In the genomic region with DNA sequence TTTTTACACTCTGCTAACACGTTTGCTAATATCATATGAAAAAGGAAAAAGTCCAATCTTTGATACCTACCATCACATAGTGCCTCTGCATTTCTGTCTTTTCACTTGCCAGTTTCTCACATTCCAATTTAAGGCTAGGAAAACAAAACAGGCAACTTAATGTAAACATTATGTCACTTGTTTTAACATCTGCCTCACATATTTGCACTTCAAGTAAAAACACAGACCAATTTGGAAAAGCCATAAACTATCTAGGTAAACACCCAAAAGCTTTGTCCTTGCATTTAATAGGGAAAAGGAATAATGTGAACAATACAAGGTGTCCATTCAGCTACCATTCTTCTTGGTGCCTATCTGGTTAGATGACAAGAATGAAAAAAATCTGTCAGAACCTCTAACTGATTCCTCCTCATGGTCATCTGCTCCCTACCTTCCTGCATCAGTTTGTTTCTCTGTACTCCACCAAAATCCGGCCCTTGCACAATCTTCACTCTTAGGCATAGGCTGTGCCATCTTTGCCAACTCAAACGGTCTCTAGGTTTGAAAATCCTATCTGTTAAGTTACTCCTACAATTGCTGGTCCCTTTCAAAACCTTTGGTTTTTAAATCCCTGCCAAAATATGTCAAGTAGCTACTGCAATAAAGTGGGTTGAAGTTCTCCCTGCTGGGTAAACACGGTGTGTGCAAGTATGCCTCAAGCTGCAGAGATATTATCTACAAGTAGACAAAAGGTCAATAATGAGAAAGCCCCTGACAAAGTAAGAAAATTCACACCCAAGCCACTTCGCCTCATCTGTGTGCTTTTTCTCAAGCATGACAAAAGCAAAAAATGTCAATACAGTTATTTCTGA, we compare ENCODE assay signal across 1 cellular context.
A peak's percentile ranks its signal among the peaks of the same experiment; 100 is the strongest.
TF ChIP-seq lines count a peak whose summit lies in the region.

No MANE protein-coding gene starts in this region.

TF ChIP-seq in HepG2, 621 proteins besides CTCF, POLR2A, EP300 and RAD21 (continued from another document and continues in another):
- TF ChIP-seq, protein P1, sequence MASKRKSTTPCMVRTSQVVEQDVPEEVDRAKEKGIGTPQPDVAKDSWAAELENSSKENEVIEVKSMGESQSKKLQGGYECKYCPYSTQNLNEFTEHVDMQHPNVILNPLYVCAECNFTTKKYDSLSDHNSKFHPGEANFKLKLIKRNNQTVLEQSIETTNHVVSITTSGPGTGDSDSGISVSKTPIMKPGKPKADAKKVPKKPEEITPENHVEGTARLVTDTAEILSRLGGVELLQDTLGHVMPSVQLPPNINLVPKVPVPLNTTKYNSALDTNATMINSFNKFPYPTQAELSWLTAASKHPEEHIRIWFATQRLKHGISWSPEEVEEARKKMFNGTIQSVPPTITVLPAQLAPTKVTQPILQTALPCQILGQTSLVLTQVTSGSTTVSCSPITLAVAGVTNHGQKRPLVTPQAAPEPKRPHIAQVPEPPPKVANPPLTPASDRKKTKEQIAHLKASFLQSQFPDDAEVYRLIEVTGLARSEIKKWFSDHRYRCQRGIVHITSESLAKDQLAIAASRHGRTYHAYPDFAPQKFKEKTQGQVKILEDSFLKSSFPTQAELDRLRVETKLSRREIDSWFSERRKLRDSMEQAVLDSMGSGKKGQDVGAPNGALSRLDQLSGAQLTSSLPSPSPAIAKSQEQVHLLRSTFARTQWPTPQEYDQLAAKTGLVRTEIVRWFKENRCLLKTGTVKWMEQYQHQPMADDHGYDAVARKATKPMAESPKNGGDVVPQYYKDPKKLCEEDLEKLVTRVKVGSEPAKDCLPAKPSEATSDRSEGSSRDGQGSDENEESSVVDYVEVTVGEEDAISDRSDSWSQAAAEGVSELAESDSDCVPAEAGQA (IDR thresholded peaks at IDR 0.05; ENCODE audit: low read depth) = no peak
- TF ChIP-seq, protein P1 (CRISPR knock-in tag; IDR thresholded peaks at IDR 0.05; ENCODE audit: borderline replicate concordance) = no peak
- TF ChIP-seq ZNF496 (CRISPR knock-in tag; IDR thresholded peaks at IDR 0.05; ENCODE audit: insufficient replicate concordance) = no peak
- no peak for TF ChIP-seq HIVEP1 (CRISPR knock-in tag; IDR thresholded peaks at IDR 0.05)
- TF ChIP-seq, protein P2, sequence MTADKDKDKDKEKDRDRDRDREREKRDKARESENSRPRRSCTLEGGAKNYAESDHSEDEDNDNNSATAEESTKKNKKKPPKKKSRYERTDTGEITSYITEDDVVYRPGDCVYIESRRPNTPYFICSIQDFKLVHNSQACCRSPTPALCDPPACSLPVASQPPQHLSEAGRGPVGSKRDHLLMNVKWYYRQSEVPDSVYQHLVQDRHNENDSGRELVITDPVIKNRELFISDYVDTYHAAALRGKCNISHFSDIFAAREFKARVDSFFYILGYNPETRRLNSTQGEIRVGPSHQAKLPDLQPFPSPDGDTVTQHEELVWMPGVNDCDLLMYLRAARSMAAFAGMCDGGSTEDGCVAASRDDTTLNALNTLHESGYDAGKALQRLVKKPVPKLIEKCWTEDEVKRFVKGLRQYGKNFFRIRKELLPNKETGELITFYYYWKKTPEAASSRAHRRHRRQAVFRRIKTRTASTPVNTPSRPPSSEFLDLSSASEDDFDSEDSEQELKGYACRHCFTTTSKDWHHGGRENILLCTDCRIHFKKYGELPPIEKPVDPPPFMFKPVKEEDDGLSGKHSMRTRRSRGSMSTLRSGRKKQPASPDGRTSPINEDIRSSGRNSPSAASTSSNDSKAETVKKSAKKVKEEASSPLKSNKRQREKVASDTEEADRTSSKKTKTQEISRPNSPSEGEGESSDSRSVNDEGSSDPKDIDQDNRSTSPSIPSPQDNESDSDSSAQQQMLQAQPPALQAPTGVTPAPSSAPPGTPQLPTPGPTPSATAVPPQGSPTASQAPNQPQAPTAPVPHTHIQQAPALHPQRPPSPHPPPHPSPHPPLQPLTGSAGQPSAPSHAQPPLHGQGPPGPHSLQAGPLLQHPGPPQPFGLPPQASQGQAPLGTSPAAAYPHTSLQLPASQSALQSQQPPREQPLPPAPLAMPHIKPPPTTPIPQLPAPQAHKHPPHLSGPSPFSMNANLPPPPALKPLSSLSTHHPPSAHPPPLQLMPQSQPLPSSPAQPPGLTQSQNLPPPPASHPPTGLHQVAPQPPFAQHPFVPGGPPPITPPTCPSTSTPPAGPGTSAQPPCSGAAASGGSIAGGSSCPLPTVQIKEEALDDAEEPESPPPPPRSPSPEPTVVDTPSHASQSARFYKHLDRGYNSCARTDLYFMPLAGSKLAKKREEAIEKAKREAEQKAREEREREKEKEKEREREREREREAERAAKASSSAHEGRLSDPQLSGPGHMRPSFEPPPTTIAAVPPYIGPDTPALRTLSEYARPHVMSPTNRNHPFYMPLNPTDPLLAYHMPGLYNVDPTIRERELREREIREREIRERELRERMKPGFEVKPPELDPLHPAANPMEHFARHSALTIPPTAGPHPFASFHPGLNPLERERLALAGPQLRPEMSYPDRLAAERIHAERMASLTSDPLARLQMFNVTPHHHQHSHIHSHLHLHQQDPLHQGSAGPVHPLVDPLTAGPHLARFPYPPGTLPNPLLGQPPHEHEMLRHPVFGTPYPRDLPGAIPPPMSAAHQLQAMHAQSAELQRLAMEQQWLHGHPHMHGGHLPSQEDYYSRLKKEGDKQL (CRISPR knock-in tag; IDR thresholded peaks at IDR 0.05; ENCODE audit: low read depth) = peak; percentile 38; the same call in 1 of the 2 replicates
- no peak for TF ChIP-seq ZNF234 (CRISPR knock-in tag; conservative IDR thresholded peaks at IDR 0.05)
- TF ChIP-seq, protein P3, sequence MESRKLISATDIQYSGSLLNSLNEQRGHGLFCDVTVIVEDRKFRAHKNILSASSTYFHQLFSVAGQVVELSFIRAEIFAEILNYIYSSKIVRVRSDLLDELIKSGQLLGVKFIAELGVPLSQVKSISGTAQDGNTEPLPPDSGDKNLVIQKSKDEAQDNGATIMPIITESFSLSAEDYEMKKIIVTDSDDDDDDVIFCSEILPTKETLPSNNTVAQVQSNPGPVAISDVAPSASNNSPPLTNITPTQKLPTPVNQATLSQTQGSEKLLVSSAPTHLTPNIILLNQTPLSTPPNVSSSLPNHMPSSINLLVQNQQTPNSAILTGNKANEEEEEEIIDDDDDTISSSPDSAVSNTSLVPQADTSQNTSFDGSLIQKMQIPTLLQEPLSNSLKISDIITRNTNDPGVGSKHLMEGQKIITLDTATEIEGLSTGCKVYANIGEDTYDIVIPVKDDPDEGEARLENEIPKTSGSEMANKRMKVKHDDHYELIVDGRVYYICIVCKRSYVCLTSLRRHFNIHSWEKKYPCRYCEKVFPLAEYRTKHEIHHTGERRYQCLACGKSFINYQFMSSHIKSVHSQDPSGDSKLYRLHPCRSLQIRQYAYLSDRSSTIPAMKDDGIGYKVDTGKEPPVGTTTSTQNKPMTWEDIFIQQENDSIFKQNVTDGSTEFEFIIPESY (CRISPR knock-in tag; IDR thresholded peaks at IDR 0.05) = no peak
- 0 out of 2 replicates have a peak, but pooled peaks have one; percentile 17 for TF ChIP-seq SMYD3 (CRISPR knock-in tag; IDR thresholded peaks at IDR 0.05)
- TF ChIP-seq PAF1 (CRISPR knock-in tag; IDR thresholded peaks at IDR 0.05) = no peak
- TF ChIP-seq HNF4G (IDR thresholded peaks at IDR 0.05; ENCODE audit: borderline replicate concordance, low read depth, low read length) = peak; percentile 42; the same call in 1 of the 2 replicates
- no peak for TF ChIP-seq HNF4G (CRISPR knock-in tag; IDR thresholded peaks at IDR 0.05; ENCODE audit: borderline replicate concordance, low read depth)
- no peak for TF ChIP-seq NCOR1 (IDR thresholded peaks at IDR 0.05; ENCODE audit: borderline replicate concordance, low read length)
- TF ChIP-seq, protein P4, sequence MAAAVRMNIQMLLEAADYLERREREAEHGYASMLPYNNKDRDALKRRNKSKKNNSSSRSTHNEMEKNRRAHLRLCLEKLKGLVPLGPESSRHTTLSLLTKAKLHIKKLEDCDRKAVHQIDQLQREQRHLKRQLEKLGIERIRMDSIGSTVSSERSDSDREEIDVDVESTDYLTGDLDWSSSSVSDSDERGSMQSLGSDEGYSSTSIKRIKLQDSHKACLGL (CRISPR knock-in tag; IDR thresholded peaks at IDR 0.05) = no peak
- TF ChIP-seq THYN1 (CRISPR knock-in tag; IDR thresholded peaks at IDR 0.05; ENCODE audit: borderline replicate concordance, low read depth) = no peak
- TF ChIP-seq, protein P5, sequence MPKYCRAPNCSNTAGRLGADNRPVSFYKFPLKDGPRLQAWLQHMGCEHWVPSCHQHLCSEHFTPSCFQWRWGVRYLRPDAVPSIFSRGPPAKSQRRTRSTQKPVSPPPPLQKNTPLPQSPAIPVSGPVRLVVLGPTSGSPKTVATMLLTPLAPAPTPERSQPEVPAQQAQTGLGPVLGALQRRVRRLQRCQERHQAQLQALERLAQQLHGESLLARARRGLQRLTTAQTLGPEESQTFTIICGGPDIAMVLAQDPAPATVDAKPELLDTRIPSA (CRISPR knock-in tag; IDR thresholded peaks at IDR 0.05; ENCODE audit: borderline replicate concordance) = no peak
- no peak for TF ChIP-seq U2AF2 (IDR thresholded peaks at IDR 0.05; ENCODE audit: low read depth, low read length)
- TF ChIP-seq TEAD2 (CRISPR knock-in tag; IDR thresholded peaks at IDR 0.05) = no peak
- TF ChIP-seq, protein P6, sequence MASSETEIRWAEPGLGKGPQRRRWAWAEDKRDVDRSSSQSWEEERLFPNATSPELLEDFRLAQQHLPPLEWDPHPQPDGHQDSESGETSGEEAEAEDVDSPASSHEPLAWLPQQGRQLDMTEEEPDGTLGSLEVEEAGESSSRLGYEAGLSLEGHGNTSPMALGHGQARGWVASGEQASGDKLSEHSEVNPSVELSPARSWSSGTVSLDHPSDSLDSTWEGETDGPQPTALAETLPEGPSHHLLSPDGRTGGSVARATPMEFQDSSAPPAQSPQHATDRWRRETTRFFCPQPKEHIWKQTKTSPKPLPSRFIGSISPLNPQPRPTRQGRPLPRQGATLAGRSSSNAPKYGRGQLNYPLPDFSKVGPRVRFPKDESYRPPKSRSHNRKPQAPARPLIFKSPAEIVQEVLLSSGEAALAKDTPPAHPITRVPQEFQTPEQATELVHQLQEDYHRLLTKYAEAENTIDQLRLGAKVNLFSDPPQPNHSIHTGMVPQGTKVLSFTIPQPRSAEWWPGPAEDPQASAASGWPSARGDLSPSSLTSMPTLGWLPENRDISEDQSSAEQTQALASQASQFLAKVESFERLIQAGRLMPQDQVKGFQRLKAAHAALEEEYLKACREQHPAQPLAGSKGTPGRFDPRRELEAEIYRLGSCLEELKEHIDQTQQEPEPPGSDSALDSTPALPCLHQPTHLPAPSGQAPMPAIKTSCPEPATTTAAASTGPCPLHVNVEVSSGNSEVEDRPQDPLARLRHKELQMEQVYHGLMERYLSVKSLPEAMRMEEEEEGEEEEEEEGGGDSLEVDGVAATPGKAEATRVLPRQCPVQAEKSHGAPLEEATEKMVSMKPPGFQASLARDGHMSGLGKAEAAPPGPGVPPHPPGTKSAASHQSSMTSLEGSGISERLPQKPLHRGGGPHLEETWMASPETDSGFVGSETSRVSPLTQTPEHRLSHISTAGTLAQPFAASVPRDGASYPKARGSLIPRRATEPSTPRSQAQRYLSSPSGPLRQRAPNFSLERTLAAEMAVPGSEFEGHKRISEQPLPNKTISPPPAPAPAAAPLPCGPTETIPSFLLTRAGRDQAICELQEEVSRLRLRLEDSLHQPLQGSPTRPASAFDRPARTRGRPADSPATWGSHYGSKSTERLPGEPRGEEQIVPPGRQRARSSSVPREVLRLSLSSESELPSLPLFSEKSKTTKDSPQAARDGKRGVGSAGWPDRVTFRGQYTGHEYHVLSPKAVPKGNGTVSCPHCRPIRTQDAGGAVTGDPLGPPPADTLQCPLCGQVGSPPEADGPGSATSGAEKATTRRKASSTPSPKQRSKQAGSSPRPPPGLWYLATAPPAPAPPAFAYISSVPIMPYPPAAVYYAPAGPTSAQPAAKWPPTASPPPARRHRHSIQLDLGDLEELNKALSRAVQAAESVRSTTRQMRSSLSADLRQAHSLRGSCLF (CRISPR knock-in tag; IDR thresholded peaks at IDR 0.05; ENCODE audit: borderline replicate concordance) = no peak
- TF ChIP-seq, protein P7, sequence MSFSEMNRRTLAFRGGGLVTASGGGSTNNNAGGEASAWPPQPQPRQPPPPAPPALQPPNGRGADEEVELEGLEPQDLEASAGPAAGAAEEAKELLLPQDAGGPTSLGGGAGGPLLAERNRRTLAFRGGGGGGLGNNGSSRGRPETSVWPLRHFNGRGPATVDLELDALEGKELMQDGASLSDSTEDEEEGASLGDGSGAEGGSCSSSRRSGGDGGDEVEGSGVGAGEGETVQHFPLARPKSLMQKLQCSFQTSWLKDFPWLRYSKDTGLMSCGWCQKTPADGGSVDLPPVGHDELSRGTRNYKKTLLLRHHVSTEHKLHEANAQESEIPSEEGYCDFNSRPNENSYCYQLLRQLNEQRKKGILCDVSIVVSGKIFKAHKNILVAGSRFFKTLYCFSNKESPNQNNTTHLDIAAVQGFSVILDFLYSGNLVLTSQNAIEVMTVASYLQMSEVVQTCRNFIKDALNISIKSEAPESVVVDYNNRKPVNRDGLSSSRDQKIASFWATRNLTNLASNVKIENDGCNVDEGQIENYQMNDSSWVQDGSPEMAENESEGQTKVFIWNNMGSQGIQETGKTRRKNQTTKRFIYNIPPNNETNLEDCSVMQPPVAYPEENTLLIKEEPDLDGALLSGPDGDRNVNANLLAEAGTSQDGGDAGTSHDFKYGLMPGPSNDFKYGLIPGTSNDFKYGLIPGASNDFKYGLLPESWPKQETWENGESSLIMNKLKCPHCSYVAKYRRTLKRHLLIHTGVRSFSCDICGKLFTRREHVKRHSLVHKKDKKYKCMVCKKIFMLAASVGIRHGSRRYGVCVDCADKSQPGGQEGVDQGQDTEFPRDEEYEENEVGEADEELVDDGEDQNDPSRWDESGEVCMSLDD (CRISPR knock-in tag; IDR thresholded peaks at IDR 0.05; ENCODE audit: borderline replicate concordance) = no peak
